In genomic region chr5:174459832-174460448, GRCh38 we compare ENCODE assay signal across 20 cellular contexts.
DNase-seq lines count a peak whose midpoint lies in the region; ATAC-seq and TF ChIP-seq lines count a peak whose summit lies in the region.
"Had no signal": no experiment of that assay in that cellular context is flagged by ENCODE, and none has a peak within 500 bp of the region (broad histone marks: within the 10 kb centered on the region; RNA-seq: fewer than 3 reads in every experiment).

No MANE protein-coding gene starts in this region.

- no peaks in the 10 kb centered on the region for H3K9me3 ChIP-seq in esophagus muscularis mucosa
- H3K9me3 ChIP-seq: body of pancreas, colonic mucosa, pancreas, sigmoid colon, tibial artery had no signal

- H3K4me1 ChIP-seq in foreskin keratinocyte, result peaks cover 18% of the 10 kb centered on the region
- H3K4me1 ChIP-seq in urinary bladder (ENCODE audit: insufficient read depth), result no peaks in the 10 kb centered on the region
- no peaks in the 10 kb centered on the region for H3K4me1 ChIP-seq in esophagus muscularis mucosa
- H3K4me1 ChIP-seq: colonic mucosa, sigmoid colon, tibial artery had no signal

- TF ChIP-seq EP300 in esophagus muscularis mucosa (IDR thresholded peaks at IDR 0.05), result no peak

- H3K27me3 ChIP-seq in foreskin keratinocyte, result no peaks in the 10 kb centered on the region
- peaks cover 0 to 9% (median 0%) of the 10 kb centered on the region in 4 donors for H3K27me3 ChIP-seq in esophagus muscularis mucosa
- H3K27me3 ChIP-seq: body of pancreas, colonic mucosa, pancreas, sigmoid colon had no signal

- peak; percentile 77 for ATAC-seq in foreskin keratinocyte
- ATAC-seq: body of pancreas; stimulated activated naive B cell treated with anti-CD40 and anti-IgM and Interleukin-4, amounts not matched to agents 10 μg/mL and 1 μg/mL and 100 μg/mL, for 72 hours had no signal

- no peak overlapping the region for H3K27ac ChIP-seq in foreskin keratinocyte
- H3K27ac ChIP-seq in urinary bladder (ENCODE audit: low read depth), result peak overlapping the region; percentile 82
- H3K27ac ChIP-seq in esophagus muscularis mucosa (replicated peaks in 1 of 4), result no peak overlapping the region
- H3K27ac ChIP-seq: colonic mucosa, pancreas, sigmoid colon, tibial artery had no signal

- H3K4me3 ChIP-seq in urinary bladder (ENCODE audit: low read depth, low read length) (no peak overlapping the region), esophagus muscularis mucosa (no peak overlapping the region)
- H3K4me3 ChIP-seq: body of pancreas, colonic mucosa, pancreas, sigmoid colon, tibial artery had no signal

- 65% methylated on average over 9 of the region's 9 CpGs for whole genome bisulfite sequencing in urinary bladder
- 77% methylated on average over 9 of the region's 9 CpGs for WGBS in esophagus muscularis mucosa

- TF ChIP-seq POLR2A in esophagus muscularis mucosa (IDR thresholded peaks at IDR 0.05; ENCODE audit: low read depth), result no peak

- DNase-seq in SKM-1 treated with dmso at 0.1 percent for 144 hours (lab: John Stamatoyannopoulos, UW; ENCODE audit: unreplicated experiment), result peak; percentile 2
- DNase-seq in SKM-1 (lab: John Stamatoyannopoulos, UW; ENCODE audit: unreplicated experiment), result no peak
- DNase-seq in RPMI7951 (ENCODE audit: low read depth), result peak; percentile 46
- DNase-seq in foreskin keratinocyte, result peak; percentile 40 to 62
- DNase-seq in esophagus muscularis mucosa (ENCODE audit: extremely low spot score), result no peak
- no peak for DNase-seq in NCI-H2227 treated with DMSO at 0.1 percent for 48 hours (lab: John Stamatoyannopoulos, UW)
- no peak for DNase-seq in posterior vena cava (ENCODE audit: low spot score)
- DNase-seq: activated T-cell treated with anti-CD3 and anti-CD28 coated beads, Interleukin-2, amount 50 U/mL, for 48 hours; colonic mucosa; HCEC 1CT; NCI-H1048; NCI-H2081; NCI-H510A; pancreas; SHP77; sigmoid colon; stimulated activated naive B cell treated with anti-CD40 and anti-IgM and Interleukin-4, amounts not matched to agents 10 μg/mL and 1 μg/mL and 100 μg/mL, for 72 hours; tibial artery had no signal

- H3K36me3 ChIP-seq in urinary bladder (ENCODE audit: insufficient read depth), result no peaks in the 10 kb centered on the region
- no peaks in the 10 kb centered on the region for H3K36me3 ChIP-seq in esophagus muscularis mucosa
- H3K36me3 ChIP-seq: colonic mucosa, pancreas, sigmoid colon, tibial artery had no signal

- intact Hi-C loops in esophagus muscularis mucosa (cut with DNase I), result no loop called here
- intact Hi-C loops in posterior vena cava (cut with DNase I), result no loop called here

- no peak for TF ChIP-seq CTCF in foreskin keratinocyte (conservative IDR thresholded peaks at IDR 0.05)
- TF ChIP-seq CTCF in esophagus muscularis mucosa (IDR thresholded peaks at IDR 0.05), result no peak

Comparison
In these comparisons a context has a peak if more than half of its experiments do, and no peak if none do; other contexts are left out.
1. DNase-seq: peak in SKM-1 treated with dmso at 0.1 percent for 144 hours (single experiment), RPMI7951 (single experiment) and foreskin keratinocyte (2 of 2); none in SKM-1 (single experiment), esophagus muscularis mucosa (single experiment), NCI-H2227 treated with DMSO at 0.1 percent for 48 hours (single experiment) and posterior vena cava (single experiment).